15 cellular contexts compared by ENCODE assay signal in genomic region chr9:113934167-113934566, GRCh38.
"Had no signal": no experiment of that assay in that cellular context is flagged by ENCODE, and none has a peak within 500 bp of the region (broad histone marks: within the 10 kb centered on the region; RNA-seq: fewer than 3 reads in every experiment).

No MANE protein-coding gene starts in this region.

- H3K4me1 ChIP-seq: foreskin keratinocyte had no signal

- H3K9me3 ChIP-seq: testis had no signal

- H3K4me1 Mint-ChIP-seq: activated CD4-positive, alpha-beta T cell treated with anti-CD3 and anti-CD28 coated beads for 36 hours; activated naive CD4-positive, alpha-beta T cell treated with anti-CD3 and anti-CD28 coated beads, Interleukin-2, amount 50 U/mL, for 24 hours; stimulated activated naive CD8-positive, alpha-beta T cell treated with anti-CD3 and anti-CD28 coated beads, Interleukin-15, amount 100 ng/mL, for 72 hours had no signal

- DNase-seq: activated CD4-positive, alpha-beta T cell treated with anti-CD3 and anti-CD28 coated beads for 36 hours; activated effector memory CD4-positive, alpha-beta T cell treated with Interleukin-2 at 50 U/mL for 16 hours; caudate nucleus; effector CD4-positive, alpha-beta T cell; foreskin keratinocyte; glutamatergic neuron; occipital lobe; spleen; stimulated activated naive CD8-positive, alpha-beta T cell treated with anti-CD3 and anti-CD28 coated beads, Interleukin-15, amount 100 ng/mL, for 72 hours; T1000; testis had no signal

- H3K27me3 ChIP-seq: foreskin keratinocyte, spleen, testis had no signal

- FAIRE-seq: colon, endothelial cell of umbilical vein had no signal

- H3K36me3 Mint-ChIP-seq: activated naive CD4-positive, alpha-beta T cell treated with anti-CD3 and anti-CD28 coated beads, Interleukin-2, amount 50 U/mL, for 24 hours had no signal

- H3K9me3 Mint-ChIP-seq: activated naive CD4-positive, alpha-beta T cell treated with anti-CD3 and anti-CD28 coated beads, Interleukin-2, amount 50 U/mL, for 24 hours; stimulated activated naive CD8-positive, alpha-beta T cell treated with anti-CD3 and anti-CD28 coated beads, Interleukin-15, amount 100 ng/mL, for 72 hours had no signal

- H3K4me3 Mint-ChIP-seq: activated CD4-positive, alpha-beta T cell treated with anti-CD3 and anti-CD28 coated beads for 36 hours; activated naive CD4-positive, alpha-beta T cell treated with anti-CD3 and anti-CD28 coated beads, Interleukin-2, amount 50 U/mL, for 24 hours; nephron; stimulated activated naive CD8-positive, alpha-beta T cell treated with anti-CD3 and anti-CD28 coated beads, Interleukin-15, amount 100 ng/mL, for 72 hours had no signal

- H3K27ac ChIP-seq: foreskin keratinocyte, spleen, testis had no signal

- ATAC-seq: activated CD4-positive, alpha-beta T cell treated with anti-CD3 and anti-CD28 coated beads for 36 hours; foreskin keratinocyte; stimulated activated naive CD8-positive, alpha-beta T cell treated with anti-CD3 and anti-CD28 coated beads, Interleukin-15, amount 100 ng/mL, for 72 hours had no signal

- H3K27me3 Mint-ChIP-seq: stimulated activated naive CD8-positive, alpha-beta T cell treated with anti-CD3 and anti-CD28 coated beads, Interleukin-15, amount 100 ng/mL, for 72 hours had no signal

- H3K4me3 ChIP-seq: spleen, testis had no signal

- H3K36me3 ChIP-seq: spleen had no signal
